8 cellular contexts compared by ENCODE assay signal in the genomic region with DNA sequence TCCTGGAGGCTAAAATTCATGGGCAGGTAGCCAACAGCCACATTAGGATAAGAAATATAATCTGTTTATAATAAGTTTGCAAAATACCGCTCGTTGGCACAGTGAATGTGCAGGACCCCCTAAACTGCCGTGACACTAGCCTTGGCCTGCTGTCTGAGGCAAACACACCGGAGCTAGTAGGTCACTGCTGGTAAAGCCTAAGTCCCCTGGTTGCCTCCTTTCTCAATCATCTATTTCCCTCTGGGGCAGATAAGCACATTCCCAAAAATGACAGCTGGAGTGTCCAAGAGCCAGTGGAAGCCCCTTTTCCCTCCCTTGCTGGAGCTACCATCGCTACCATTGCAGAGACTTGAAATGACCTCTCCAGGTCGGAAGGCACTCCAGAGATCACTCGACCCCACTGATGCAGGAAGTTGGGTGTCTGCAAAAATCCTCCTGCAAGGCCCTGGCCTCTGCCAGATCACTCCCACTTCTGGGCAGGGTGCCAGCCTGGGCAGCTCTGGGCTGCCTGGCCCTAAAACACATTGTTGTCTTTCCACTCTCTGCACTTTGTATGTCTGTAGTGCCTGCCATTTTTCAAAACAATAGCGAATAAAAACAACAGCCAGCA.
DNase-seq lines count a peak whose midpoint lies in the region; ATAC-seq and TF ChIP-seq lines count a peak whose summit lies in the region.
"Not testable (repeated sequence)": the region's sequence is repeated elsewhere in the genome, so short reads cannot be mapped to it uniquely, and the experiment has no call there.

No MANE protein-coding gene starts in this region.

- intact Hi-C loops in left colon (cut with DNase I, micrococcal nuclease) = not testable (repeated sequence)

- ATAC-seq in SK-N-SH treated with all-trans-retinoic acid at 6 μM for 48 hours (peak; percentile 96), left colon (peak; percentile 99)
- ATAC-seq in naive thymus-derived CD8-positive, alpha-beta T cell = peak; percentile 56 to 62

- not testable (repeated sequence) for H3K27ac Mint-ChIP-seq in naive thymus-derived CD8-positive, alpha-beta T cell

- not testable (repeated sequence) for TF ChIP-seq RAD21 in Ishikawa (IDR thresholded peaks at IDR 0.05; ENCODE audit: low read depth)

- TF ChIP-seq EP300 in Ishikawa (IDR thresholded peaks at IDR 0.05; ENCODE audit: borderline replicate concordance) = not testable (repeated sequence)

- DNase-seq in AG10803 (ENCODE audit: low read depth) = peak; percentile 25
- DNase-seq in choroid plexus epithelial cell (ENCODE audit: low read depth) = peak; percentile 30
- DNase-seq in foreskin fibroblast = peak; percentile 14 to 33
- peak; percentile 87 to 89 for DNase-seq in left colon
- DNase-seq in naive thymus-derived CD8-positive, alpha-beta T cell = not testable (repeated sequence)
- DNase-seq in superior temporal gyrus (ENCODE audit: extremely low spot score) = peak; percentile 4

- TF ChIP-seq CTCF in AG10803 (conservative IDR thresholded peaks at IDR 0.05; ENCODE audit: low read length); choroid plexus epithelial cell (conservative IDR thresholded peaks at IDR 0.05; ENCODE audit: low read depth, low read length); foreskin fibroblast (IDR thresholded peaks at IDR 0.05; ENCODE audit: low read depth, low read length): not testable (repeated sequence)

- not testable (repeated sequence) for H3K36me3 Mint-ChIP-seq in naive thymus-derived CD8-positive, alpha-beta T cell

- not testable (repeated sequence) for H3K4me3 Mint-ChIP-seq in naive thymus-derived CD8-positive, alpha-beta T cell

- H3K4me3 ChIP-seq in AG10803 (ENCODE audit: low read length); choroid plexus epithelial cell (ENCODE audit: low read depth, low read length); foreskin fibroblast (ENCODE audit: low read depth in 1 of 2, low read length in 2 of 2): not testable (repeated sequence)

- not testable (repeated sequence) for H3K9me3 Mint-ChIP-seq in naive thymus-derived CD8-positive, alpha-beta T cell

- POLR2A ChIA-PET in naive thymus-derived CD8-positive, alpha-beta T cell (lab: Charles Lee) = not testable (repeated sequence)

- not testable (repeated sequence) for H3K4me1 Mint-ChIP-seq in naive thymus-derived CD8-positive, alpha-beta T cell

- H3K27me3 Mint-ChIP-seq in naive thymus-derived CD8-positive, alpha-beta T cell = not testable (repeated sequence)

TF ChIP-seq in Ishikawa, 13 proteins besides CTCF, POLR2A, EP300 and RAD21:
- peak; percentile 63 for TF ChIP-seq NFIC (IDR thresholded peaks at IDR 0.05)
